12 cellular contexts compared by ENCODE assay signal in genomic region chr12:105352940-105353635, GRCh38. TPM values are rescaled to one million over a fixed set of nuclear protein-coding genes. Genes with fewer than 3 reads are reported as not detected.
A peak's percentile ranks its signal among the peaks of the same experiment; 100 is the strongest.
DNase-seq lines count a peak whose midpoint lies in the region; ATAC-seq lines count a peak whose summit lies in the region.
"Had no signal": no experiment of that assay in that cellular context is flagged by ENCODE, and none has a peak within 500 bp of the region (broad histone marks: within the 10 kb centered on the region; RNA-seq: fewer than 3 reads in every experiment).

No MANE protein-coding gene starts in this region.

- peak; percentile 15 for DNase-seq in H7
- peak; percentile 45 for DNase-seq in MG63
- peak; percentile 47 for DNase-seq in dermis blood vessel endothelial cell
- DNase-seq in pulmonary artery endothelial cell (ENCODE audit: low read depth, low spot score): peak; percentile 15
- no peak for DNase-seq in stimulated activated CD4-positive, alpha-beta T cell treated with anti-CD3 and anti-CD28 coated beads, Interleukin-4, amount 100 ng/mL, for 4 hours
- DNase-seq: activated B cell treated with CpG ODN at 0.5 μM for 24 hours; central memory CD4-positive, alpha-beta T cell; islet precursor cell; stimulated activated naive CD4-positive, alpha-beta T cell had no signal

- no peak for ATAC-seq in HG03097 (IDR thresholded peaks at IDR 0.05; ENCODE audit: low FRiP score, unreplicated experiment)
- ATAC-seq in HG02981 (IDR thresholded peaks at IDR 0.05; ENCODE audit: unreplicated experiment): no peak
- ATAC-seq in HG02973 (IDR thresholded peaks at IDR 0.05; ENCODE audit: unreplicated experiment): no peak

- H3K9me3 ChIP-seq in MG63: no peaks in the 10 kb centered on the region

- H3K36me3 ChIP-seq in H7 (replicated peaks; ENCODE audit: control insufficient read depth, insufficient read depth, low read length): no peaks in the 10 kb centered on the region
- H3K36me3 ChIP-seq in MG63: peaks cover 21% of the 10 kb centered on the region

- H3K4me3 ChIP-seq in H7 (ENCODE audit: insufficient read depth, low read depth, low read length) (no peak overlapping the region), MG63 (no peak overlapping the region)

- H3K27me3 ChIP-seq in H7 (ENCODE audit: control insufficient read depth, insufficient read depth, low read length) (no peaks in the 10 kb centered on the region; the same call in 1 of the 2 replicates), MG63 (no peaks in the 10 kb centered on the region)

RNA-seq across cellular contexts. Expression of gene C12orf75, which starts 22.6 kb away (rescaled TPM):
- total RNA-seq in H7 (2014; rRNA removed; shearing (Covaris generic)): 7.7 and 8.9 TPM in 2 replicates
- total RNA-seq in MG63 (2014; rRNA removed; shearing (Covaris generic); ENCODE audit: low replicate concordance): 189 and 250 TPM in 2 replicates
- total RNA-seq in dermis blood vessel endothelial cell (15.1 and 23.3 TPM in 2 replicates), pulmonary artery endothelial cell (47.5 and 54.6 TPM in 2 replicates)

Comparison
In these comparisons a context has a peak if more than half of its experiments do, and no peak if none do; other contexts are left out.
1. DNase-seq: peak in H7 (single experiment), MG63 (single experiment), dermis blood vessel endothelial cell (single experiment) and pulmonary artery endothelial cell (single experiment); none in stimulated activated CD4-positive, alpha-beta T cell treated with anti-CD3 and anti-CD28 coated beads, Interleukin-4, amount 100 ng/mL, for 4 hours (0 of 2).